In the genomic region with DNA sequence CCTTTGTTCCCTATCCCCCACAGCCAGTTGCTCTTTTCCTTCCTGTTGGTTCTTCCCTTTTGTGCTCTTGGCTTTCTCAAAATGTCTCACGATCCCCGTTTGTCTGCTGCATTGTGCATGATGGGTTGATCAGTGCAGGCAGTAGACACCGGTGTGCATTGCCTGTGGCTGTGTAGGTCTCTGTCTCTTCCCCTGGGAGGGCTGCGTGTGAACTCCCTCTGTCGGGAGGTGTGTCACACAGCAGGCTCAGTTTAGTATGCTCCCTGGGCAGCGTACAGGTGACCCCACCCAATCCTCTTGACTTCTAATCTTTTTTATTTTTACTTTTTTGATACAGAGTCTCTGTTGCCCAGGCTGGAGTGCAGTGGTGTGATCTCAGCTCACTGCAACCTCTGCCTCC, we compare ENCODE assay signal across 12 cellular contexts.
DNase-seq lines count a peak whose midpoint lies in the region; ATAC-seq and TF ChIP-seq lines count a peak whose summit lies in the region.
"Had no signal": no experiment of that assay in that cellular context is flagged by ENCODE, and none has a peak within 500 bp of the region (broad histone marks: within the 10 kb centered on the region; RNA-seq: fewer than 3 reads in every experiment).

No MANE protein-coding gene starts in this region.

- ATAC-seq in HCT116 (peak; percentile 100), Panc1 (peak; percentile 84), right lobe of liver (peak; percentile 68 to 91 (median 78)), GM19035 (IDR thresholded peaks at IDR 0.05; ENCODE audit: unreplicated experiment) (no peak), GM18909 (IDR thresholded peaks at IDR 0.05; ENCODE audit: poor library complexity, unreplicated experiment) (no peak)

- H3K27me3 ChIP-seq in HCT116 (ENCODE audit: insufficient read depth, low read length) (peaks cover 8% of the 10 kb centered on the region; the same call in 1 of the 2 replicates), Panc1 (ENCODE audit: control insufficient read depth, insufficient read depth, low read length) (peaks cover 22% of the 10 kb centered on the region), right lobe of liver (no peaks in the 10 kb centered on the region)

- H4K20me1 ChIP-seq in HCT116 (ENCODE audit: insufficient read depth), result no peaks in the 10 kb centered on the region

- peak; percentile 11 for DNase-seq in NCI-H1436 (lab: John Stamatoyannopoulos, UW)
- no peak for DNase-seq in NCI-H1436 treated with DMSO at 0.1 percent for 48 hours (lab: John Stamatoyannopoulos, UW)
- DNase-seq in HCT116 (ENCODE audit: low read depth, low spot score), result peak; percentile 56
- no peak for DNase-seq in Panc1 (ENCODE audit: low read depth, low spot score)
- peak in 1 of 3 donors; percentile 31 for DNase-seq in right lobe of liver
- DNase-seq in DMS53 treated with DMSO at 0.1 percent for 48 hours (lab: John Stamatoyannopoulos, UW; ENCODE audit: unreplicated experiment), result no peak
- DNase-seq: activated CD4-positive, alpha-beta T cell treated with anti-CD3 and anti-CD28 coated beads, Interleukin-2, amount 50 U/mL, for 1 hour; DMS79; mesendoderm had no signal

- peak overlapping the region; percentile 35; the same call in 1 of the 2 replicates for H3K4me2 ChIP-seq in HCT116 (ENCODE audit: low read length)

- H3K9me3 ChIP-seq in HCT116 (ENCODE audit: control insufficient read depth in 1 of 2, insufficient read depth in 1 of 2, low read depth in 1 of 2, low read length in 2 of 2) (no peaks in the 10 kb centered on the region), Panc1 (ENCODE audit: control insufficient read depth, insufficient read depth, low read depth, low read length) (no peaks in the 10 kb centered on the region), right lobe of liver (no peaks in the 10 kb centered on the region)
- H3K9me3 ChIP-seq: SJSA1 had no signal

- no peak for TF ChIP-seq POLR2A in HCT116 (IDR thresholded peaks at IDR 0.05; ENCODE audit: borderline replicate concordance, extremely low read depth, insufficient read depth, insufficient read length)
- no peak for TF ChIP-seq POLR2A in right lobe of liver (IDR thresholded peaks at IDR 0.05)

- CTCF ChIA-PET in HCT116 (lab: Charles Lee), result interaction anchor here (1.0 kb wide), 1 partner anchor 31 kb away, joined by 3 read pairs; no protein-coding TSS in a partner anchor
- CTCF ChIA-PET in Panc1 (lab: Charles Lee), result no interaction called here

- intact Hi-C loops in HCT116 (cut with micrococcal nuclease) (loop anchor here (1.0 kb wide), 1 partner anchor 236 kb away; no protein-coding TSS in a partner anchor), Panc1 (cut with micrococcal nuclease; ENCODE audit: unreplicated experiment) (no loop called here), right lobe of liver (cut with DNase I) (no loop called here)

- no peaks in the 10 kb centered on the region for H3K79me2 ChIP-seq in HCT116 (ENCODE audit: insufficient read depth, low read length)

- no peaks in the 10 kb centered on the region for H3K9me2 ChIP-seq in HCT116 (ENCODE audit: insufficient read depth)

- BruUV-seq in HCT116 (replicated peaks; lab: Mats Ljungman, UMichigan), result no TSS peak
- BruUV-seq in Panc1 (replicated peaks; lab: Mats Ljungman, UMichigan), result no TSS peak

- in situ Hi-C loops in Panc1 (cut with HindIII; ENCODE audit: low pct_unique_long_range_greater_than_20kb, low sequenced_read_pairs), result no loop called here

- H3K27ac ChIP-seq in HCT116 (ENCODE audit: low read depth, low read length) (no peak overlapping the region), Panc1 (ENCODE audit: low read length) (no peak overlapping the region), right lobe of liver (no peak overlapping the region)
- H3K27ac ChIP-seq: SJSA1 had no signal

- 28% methylated on average over 6 of the region's 6 CpGs for WGBS in right lobe of liver (ENCODE audit: insufficient coverage, low coverage, low lambda C conversion rate, missing lambda C conversion rate)

- TF ChIP-seq RAD21 in HCT116 (IDR thresholded peaks at IDR 0.05; ENCODE audit: low read depth), result peak; percentile 67

- H3K9ac ChIP-seq in HCT116 (ENCODE audit: low read length), result no peak overlapping the region

- POLR2A ChIA-PET in HCT116 (lab: Charles Lee), result no interaction called here
- POLR2A ChIA-PET in Panc1 (lab: Charles Lee), result no interaction called here

- RAD21 ChIA-PET in HCT116 (lab: Charles Lee; ENCODE audit: low non-redundant PET in 1 of 2, low total read pairs in 2 of 2, uncharacterized antibody in 2 of 2, unreplicated experiment in 2 of 2), result no interaction called here

- H3K4me1 ChIP-seq in HCT116 (ENCODE audit: control insufficient read depth in 1 of 2, insufficient read depth in 2 of 2, low read length in 2 of 2), result peaks cover 0 to 9% of the 10 kb centered on the region in 2 experiments; a peak in 2 of 4 replicates
- no peaks in the 10 kb centered on the region for H3K4me1 ChIP-seq in Panc1 (ENCODE audit: control insufficient read depth, insufficient read depth, low read length)
- H3K4me1 ChIP-seq in right lobe of liver, result no peaks in the 10 kb centered on the region
- H3K4me1 ChIP-seq: SJSA1 had no signal

- peak overlapping the region; percentile 32 for H2AFZ ChIP-seq in HCT116 (ENCODE audit: low read depth, low read length, poor library complexity, severe bottlenecking)

- H3K4me3 ChIP-seq in HCT116 (replicated peaks in 1 of 2; ENCODE audit: low read depth in 1 of 2, low read length in 2 of 2) (no peak overlapping the region), Panc1 (ENCODE audit: low read depth in 2 of 2, low read length in 2 of 2) (no peak overlapping the region), right lobe of liver (no peak overlapping the region)
- H3K4me3 ChIP-seq: SJSA1 had no signal

- H3K36me3 ChIP-seq in HCT116 (ENCODE audit: control insufficient read depth in 1 of 2, insufficient read depth in 2 of 2, low read length in 2 of 2), result no peaks in the 10 kb centered on the region
- no peaks in the 10 kb centered on the region for H3K36me3 ChIP-seq in Panc1 (ENCODE audit: control insufficient read depth, insufficient read depth, low read length)
- H3K36me3 ChIP-seq in right lobe of liver, result no peaks in the 10 kb centered on the region
- H3K36me3 ChIP-seq: SJSA1 had no signal

- TF ChIP-seq CTCF in HCT116 (IDR thresholded peaks at IDR 0.05 in 2 of 3, conservative IDR thresholded peaks at IDR 0.05 in 1 of 3; ENCODE audit: borderline replicate concordance in 1 of 3, insufficient read depth in 1 of 3, low read depth in 2 of 3, low read length in 2 of 3) (peak; percentile 41 to 73 (median 44); a peak in 5 of 6 replicates), Panc1 (IDR thresholded peaks at IDR 0.05) (peak; percentile 54; the same call in 1 of the 2 replicates), right lobe of liver (IDR thresholded peaks at IDR 0.05) (peak in 3 of 4 donors; percentile 30 to 43 (median 37))

TF ChIP-seq in HCT116, 20 proteins besides CTCF, POLR2A, EP300 and RAD21 (continues in another document):
- TF ChIP-seq SIN3A (IDR thresholded peaks at IDR 0.05; ENCODE audit: low read depth) (no peak), SP1 (IDR thresholded peaks at IDR 0.05; ENCODE audit: low read depth) (no peak), CEBPB (IDR thresholded peaks at IDR 0.05; ENCODE audit: low read depth) (no peak), ELF1 (IDR thresholded peaks at IDR 0.05; ENCODE audit: borderline replicate concordance, low read depth) (no peak), ZNF274 (IDR thresholded peaks at IDR 0.05; ENCODE audit: low read depth, low read length) (no peak), EZH2 (IDR thresholded peaks at IDR 0.05) (no peak), ZFX (IDR thresholded peaks at IDR 0.05) (no peak), SRF (IDR thresholded peaks at IDR 0.05; ENCODE audit: low read depth) (no peak), JUND (IDR thresholded peaks at IDR 0.05) (no peak), FOSL1 (IDR thresholded peaks at IDR 0.05; ENCODE audit: low read depth) (no peak), TCF7L2 (IDR thresholded peaks at IDR 0.05; ENCODE audit: borderline replicate concordance, extremely low read depth, insufficient read depth, insufficient read length) (no peak), YY1 (IDR thresholded peaks at IDR 0.05; ENCODE audit: extremely low read depth, insufficient replicate concordance, low read depth, low read length) (no peak), POLR2AphosphoS5 (IDR thresholded peaks at IDR 0.05; ENCODE audit: low read depth, low read length) (no peak), CBX3 (IDR thresholded peaks at IDR 0.05; ENCODE audit: low read depth) (no peak), EZH2phosphoT487 (IDR thresholded peaks at IDR 0.05; ENCODE audit: borderline replicate concordance) (no peak), EGR1 (IDR thresholded peaks at IDR 0.05; ENCODE audit: low read depth) (no peak)
- TF ChIP-seq, protein P1, sequence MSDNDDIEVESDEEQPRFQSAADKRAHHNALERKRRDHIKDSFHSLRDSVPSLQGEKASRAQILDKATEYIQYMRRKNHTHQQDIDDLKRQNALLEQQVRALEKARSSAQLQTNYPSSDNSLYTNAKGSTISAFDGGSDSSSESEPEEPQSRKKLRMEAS (IDR thresholded peaks at IDR 0.05), result no peak
- TF ChIP-seq, protein P2, sequence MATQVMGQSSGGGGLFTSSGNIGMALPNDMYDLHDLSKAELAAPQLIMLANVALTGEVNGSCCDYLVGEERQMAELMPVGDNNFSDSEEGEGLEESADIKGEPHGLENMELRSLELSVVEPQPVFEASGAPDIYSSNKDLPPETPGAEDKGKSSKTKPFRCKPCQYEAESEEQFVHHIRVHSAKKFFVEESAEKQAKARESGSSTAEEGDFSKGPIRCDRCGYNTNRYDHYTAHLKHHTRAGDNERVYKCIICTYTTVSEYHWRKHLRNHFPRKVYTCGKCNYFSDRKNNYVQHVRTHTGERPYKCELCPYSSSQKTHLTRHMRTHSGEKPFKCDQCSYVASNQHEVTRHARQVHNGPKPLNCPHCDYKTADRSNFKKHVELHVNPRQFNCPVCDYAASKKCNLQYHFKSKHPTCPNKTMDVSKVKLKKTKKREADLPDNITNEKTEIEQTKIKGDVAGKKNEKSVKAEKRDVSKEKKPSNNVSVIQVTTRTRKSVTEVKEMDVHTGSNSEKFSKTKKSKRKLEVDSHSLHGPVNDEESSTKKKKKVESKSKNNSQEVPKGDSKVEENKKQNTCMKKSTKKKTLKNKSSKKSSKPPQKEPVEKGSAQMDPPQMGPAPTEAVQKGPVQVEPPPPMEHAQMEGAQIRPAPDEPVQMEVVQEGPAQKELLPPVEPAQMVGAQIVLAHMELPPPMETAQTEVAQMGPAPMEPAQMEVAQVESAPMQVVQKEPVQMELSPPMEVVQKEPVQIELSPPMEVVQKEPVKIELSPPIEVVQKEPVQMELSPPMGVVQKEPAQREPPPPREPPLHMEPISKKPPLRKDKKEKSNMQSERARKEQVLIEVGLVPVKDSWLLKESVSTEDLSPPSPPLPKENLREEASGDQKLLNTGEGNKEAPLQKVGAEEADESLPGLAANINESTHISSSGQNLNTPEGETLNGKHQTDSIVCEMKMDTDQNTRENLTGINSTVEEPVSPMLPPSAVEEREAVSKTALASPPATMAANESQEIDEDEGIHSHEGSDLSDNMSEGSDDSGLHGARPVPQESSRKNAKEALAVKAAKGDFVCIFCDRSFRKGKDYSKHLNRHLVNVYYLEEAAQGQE (IDR thresholded peaks at IDR 0.05; ENCODE audit: low read depth), result no peak

Comparison
In these comparisons a context has a peak if more than half of its experiments do, and no peak if none do; other contexts are left out.
1. DNase-seq: peak in NCI-H1436 (single experiment) and HCT116 (single experiment); none in NCI-H1436 treated with DMSO at 0.1 percent for 48 hours (single experiment), Panc1 (single experiment) and DMS53 treated with DMSO at 0.1 percent for 48 hours (single experiment).
2. ATAC-seq: peak in HCT116 (single experiment), Panc1 (single experiment) and right lobe of liver (4 of 4); none in GM19035 (single experiment) and GM18909 (single experiment).
3. Peak in every context shown above with its lines, with median percentiles within 50 percentile points of each other: CTCF ChIP-seq.